22 cellular contexts compared by ENCODE assay signal in the genomic region with DNA sequence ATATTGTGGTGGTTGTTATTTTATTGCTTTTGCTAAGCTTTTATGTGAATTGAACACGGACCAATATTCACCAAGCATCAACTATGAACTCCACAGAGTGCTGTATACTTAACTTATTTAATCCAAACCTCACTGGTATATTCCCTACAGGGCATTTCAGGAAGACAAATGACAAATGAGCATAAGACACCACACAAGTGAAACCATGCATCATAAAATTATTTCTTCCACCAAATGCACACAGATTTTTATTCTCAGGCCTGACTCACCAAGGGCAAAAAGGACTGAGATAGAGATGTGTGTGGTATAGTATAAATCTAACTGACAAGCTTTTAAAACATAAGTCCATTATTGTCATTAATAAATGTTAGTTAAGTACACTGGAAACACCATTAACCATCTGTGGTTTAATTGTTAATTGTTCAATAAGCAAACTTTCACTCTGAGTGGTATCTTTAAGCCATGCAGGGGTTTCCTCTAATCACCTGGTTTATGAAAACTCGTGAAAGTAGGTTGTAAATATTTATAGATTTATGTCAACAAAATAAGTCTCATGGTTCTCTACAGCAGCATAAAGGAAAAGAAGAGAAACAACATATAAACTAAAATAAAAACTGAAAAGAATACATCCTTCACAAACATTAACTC.
DNase-seq lines count a peak whose midpoint lies in the region; ATAC-seq and TF ChIP-seq lines count a peak whose summit lies in the region.
"Had no signal": no experiment of that assay in that cellular context is flagged by ENCODE, and none has a peak within 500 bp of the region (broad histone marks: within the 10 kb centered on the region; RNA-seq: fewer than 3 reads in every experiment).

No MANE protein-coding gene starts in this region.

- peaks cover 2% of the 10 kb centered on the region for H3K36me3 Mint-ChIP-seq in activated naive CD8-positive, alpha-beta T cell treated with anti-CD3 and anti-CD28 coated beads, Interleukin-2, amount 50 U/mL, for 24 hours (ENCODE audit: low read depth)
- H3K36me3 Mint-ChIP-seq in activated naive CD8-positive, alpha-beta T cell treated with anti-CD3 and anti-CD28 coated beads for 36 hours, result peaks cover 6% of the 10 kb centered on the region
- no peaks in the 10 kb centered on the region for H3K36me3 Mint-ChIP-seq in stimulated activated effector memory CD8-positive, alpha-beta T cell treated with anti-CD3 and anti-CD28 coated beads, Interleukin-12 subunit alpha, Interleukin-12 subunit beta, amount 100 ng/mL, for 72 hours
- H3K36me3 Mint-ChIP-seq: CD4-positive, CD25-positive, alpha-beta regulatory T cell had no signal

- no peak for TF ChIP-seq EP300 in stomach (IDR thresholded peaks at IDR 0.05)

- H3K4me3 Mint-ChIP-seq in activated naive CD8-positive, alpha-beta T cell treated with anti-CD3 and anti-CD28 coated beads, Interleukin-2, amount 50 U/mL, for 24 hours, result no peak overlapping the region
- H3K4me3 Mint-ChIP-seq in activated naive CD8-positive, alpha-beta T cell treated with anti-CD3 and anti-CD28 coated beads for 36 hours, result no peak overlapping the region
- H3K4me3 Mint-ChIP-seq in stimulated activated effector memory CD8-positive, alpha-beta T cell treated with anti-CD3 and anti-CD28 coated beads, Interleukin-12 subunit alpha, Interleukin-12 subunit beta, amount 100 ng/mL, for 72 hours, result no peak overlapping the region
- H3K4me3 Mint-ChIP-seq: activated CD4-positive, alpha-beta memory T cell treated with anti-CD3 and anti-CD28 coated beads, Interleukin-2, amount 10 ng/mL, durations not matched to agents 7 days and 5 days; CD4-positive, CD25-positive, alpha-beta regulatory T cell; naive thymus-derived CD4-positive, alpha-beta T cell had no signal

- no peak overlapping the region for H3K27ac Mint-ChIP-seq in activated naive CD8-positive, alpha-beta T cell treated with anti-CD3 and anti-CD28 coated beads, Interleukin-2, amount 50 U/mL, for 24 hours
- no peak overlapping the region for H3K27ac Mint-ChIP-seq in activated naive CD8-positive, alpha-beta T cell treated with anti-CD3 and anti-CD28 coated beads for 36 hours
- no peak overlapping the region for H3K27ac Mint-ChIP-seq in stimulated activated effector memory CD8-positive, alpha-beta T cell treated with anti-CD3 and anti-CD28 coated beads, Interleukin-12 subunit alpha, Interleukin-12 subunit beta, amount 100 ng/mL, for 72 hours
- H3K27ac Mint-ChIP-seq: activated CD4-positive, alpha-beta memory T cell treated with anti-CD3 and anti-CD28 coated beads, Interleukin-2, amount 10 ng/mL, durations not matched to agents 7 days and 5 days; CD4-positive, CD25-positive, alpha-beta regulatory T cell; naive thymus-derived CD4-positive, alpha-beta T cell had no signal

- H3K4me3 ChIP-seq in stomach, result no peak overlapping the region
- H3K4me3 ChIP-seq: adrenal gland, cardiac muscle cell, K562, pancreas, right lobe of liver, thyroid gland had no signal

- H3K4me1 ChIP-seq in stomach, result no peaks in the 10 kb centered on the region
- H3K4me1 ChIP-seq: adrenal gland, right lobe of liver, thyroid gland had no signal

- DNase-seq in activated naive CD8-positive, alpha-beta T cell treated with anti-CD3 and anti-CD28 coated beads, Interleukin-2, amount 50 U/mL, for 24 hours, result no peak
- no peak for DNase-seq in activated naive CD8-positive, alpha-beta T cell treated with anti-CD3 and anti-CD28 coated beads for 36 hours
- peak; percentile 20 for DNase-seq in NCI-H524 treated with DMSO at 0.1 percent for 48 hours (lab: John Stamatoyannopoulos, UW)
- peak; percentile 68 for DNase-seq in epithelial cell of prostate (ENCODE audit: low read depth, low spot score)
- DNase-seq in stimulated activated effector memory CD8-positive, alpha-beta T cell treated with anti-CD3 and anti-CD28 coated beads, Interleukin-12 subunit alpha, Interleukin-12 subunit beta, amount 100 ng/mL, for 72 hours (ENCODE audit: low spot score in 2 of 2), result no peak
- DNase-seq in stomach, result no peak
- DNase-seq in mesenteric fat pad (ENCODE audit: low spot score), result no peak
- no peak for DNase-seq in NCI-H1105 (lab: John Stamatoyannopoulos, UW)
- DNase-seq: adrenal gland; hippocampal formation; mesendoderm; naive thymus-derived CD4-positive, alpha-beta T cell; NCI-H2029; NCI-H446; pancreas; right lobe of liver; thyroid gland had no signal

- H3K27ac ChIP-seq in epithelial cell of prostate, result no peak overlapping the region
- no peak overlapping the region for H3K27ac ChIP-seq in stomach
- H3K27ac ChIP-seq: adrenal gland, cardiac muscle cell, pancreas, right lobe of liver, RWPE1, thyroid gland had no signal

- peaks cover 7% of the 10 kb centered on the region for H3K4me1 Mint-ChIP-seq in activated naive CD8-positive, alpha-beta T cell treated with anti-CD3 and anti-CD28 coated beads, Interleukin-2, amount 50 U/mL, for 24 hours
- H3K4me1 Mint-ChIP-seq in activated naive CD8-positive, alpha-beta T cell treated with anti-CD3 and anti-CD28 coated beads for 36 hours, result peaks cover 2% of the 10 kb centered on the region
- no peaks in the 10 kb centered on the region for H3K4me1 Mint-ChIP-seq in stimulated activated effector memory CD8-positive, alpha-beta T cell treated with anti-CD3 and anti-CD28 coated beads, Interleukin-12 subunit alpha, Interleukin-12 subunit beta, amount 100 ng/mL, for 72 hours
- H3K4me1 Mint-ChIP-seq: activated CD4-positive, alpha-beta memory T cell treated with anti-CD3 and anti-CD28 coated beads, Interleukin-2, amount 10 ng/mL, durations not matched to agents 7 days and 5 days had no signal

- no peak for TF ChIP-seq CTCF in stomach (IDR thresholded peaks at IDR 0.05)

- peaks cover 0 to 17% (median 8%) of the 10 kb centered on the region in 4 donors for H3K9me3 ChIP-seq in stomach
- H3K9me3 ChIP-seq: adrenal gland, pancreas, right lobe of liver, thyroid gland had no signal

- peak; percentile 72 for ATAC-seq in activated naive CD8-positive, alpha-beta T cell treated with anti-CD3 and anti-CD28 coated beads, Interleukin-2, amount 50 U/mL, for 24 hours
- peak; percentile 69 for ATAC-seq in stimulated activated effector memory CD8-positive, alpha-beta T cell treated with anti-CD3 and anti-CD28 coated beads, Interleukin-12 subunit alpha, Interleukin-12 subunit beta, amount 100 ng/mL, for 72 hours
- ATAC-seq: K562; naive thymus-derived CD4-positive, alpha-beta T cell; right lobe of liver had no signal

- no peaks in the 10 kb centered on the region for H3K27me3 Mint-ChIP-seq in activated naive CD8-positive, alpha-beta T cell treated with anti-CD3 and anti-CD28 coated beads, Interleukin-2, amount 50 U/mL, for 24 hours
- H3K27me3 Mint-ChIP-seq in activated naive CD8-positive, alpha-beta T cell treated with anti-CD3 and anti-CD28 coated beads for 36 hours, result no peaks in the 10 kb centered on the region
- H3K27me3 Mint-ChIP-seq: CD4-positive, CD25-positive, alpha-beta regulatory T cell had no signal

- peaks cover 19% of the 10 kb centered on the region for H3K9me3 Mint-ChIP-seq in activated naive CD8-positive, alpha-beta T cell treated with anti-CD3 and anti-CD28 coated beads, Interleukin-2, amount 50 U/mL, for 24 hours
- peaks cover 17% of the 10 kb centered on the region for H3K9me3 Mint-ChIP-seq in activated naive CD8-positive, alpha-beta T cell treated with anti-CD3 and anti-CD28 coated beads for 36 hours
- H3K9me3 Mint-ChIP-seq in stimulated activated effector memory CD8-positive, alpha-beta T cell treated with anti-CD3 and anti-CD28 coated beads, Interleukin-12 subunit alpha, Interleukin-12 subunit beta, amount 100 ng/mL, for 72 hours, result peaks cover 13% of the 10 kb centered on the region

- no peak for TF ChIP-seq POLR2A in stomach (IDR thresholded peaks at IDR 0.05)

- H3K36me3 ChIP-seq in stomach, result no peaks in the 10 kb centered on the region
- H3K36me3 ChIP-seq: adrenal gland, cardiac muscle cell, pancreas, right lobe of liver, thyroid gland had no signal

- intact Hi-C loops in stomach (cut with DNase I; ENCODE audit: low total_unique reads), result no loop called here

- 30 to 41% (median 36%) methylated on average over 2 of the region's 2 CpGs for WGBS in stomach, 5 donors

- H3K27me3 ChIP-seq in stomach, result no peaks in the 10 kb centered on the region
- H3K27me3 ChIP-seq: adrenal gland, cardiac muscle cell, pancreas, right lobe of liver, thyroid gland had no signal

Comparison
In these comparisons a context has a peak if more than half of its experiments do, and no peak if none do; other contexts are left out.
1. DNase-seq: peak in NCI-H524 treated with DMSO at 0.1 percent for 48 hours (single experiment) and epithelial cell of prostate (single experiment); none in activated naive CD8-positive, alpha-beta T cell treated with anti-CD3 and anti-CD28 coated beads, Interleukin-2, amount 50 U/mL, for 24 hours (single experiment), activated naive CD8-positive, alpha-beta T cell treated with anti-CD3 and anti-CD28 coated beads for 36 hours (single experiment), stimulated activated effector memory CD8-positive, alpha-beta T cell treated with anti-CD3 and anti-CD28 coated beads, Interleukin-12 subunit alpha, Interleukin-12 subunit beta, amount 100 ng/mL, for 72 hours (0 of 2), stomach (single experiment), mesenteric fat pad (single experiment) and NCI-H1105 (single experiment).